Comparison of ENCODE assay signal across 8 cellular contexts in the genomic region with DNA sequence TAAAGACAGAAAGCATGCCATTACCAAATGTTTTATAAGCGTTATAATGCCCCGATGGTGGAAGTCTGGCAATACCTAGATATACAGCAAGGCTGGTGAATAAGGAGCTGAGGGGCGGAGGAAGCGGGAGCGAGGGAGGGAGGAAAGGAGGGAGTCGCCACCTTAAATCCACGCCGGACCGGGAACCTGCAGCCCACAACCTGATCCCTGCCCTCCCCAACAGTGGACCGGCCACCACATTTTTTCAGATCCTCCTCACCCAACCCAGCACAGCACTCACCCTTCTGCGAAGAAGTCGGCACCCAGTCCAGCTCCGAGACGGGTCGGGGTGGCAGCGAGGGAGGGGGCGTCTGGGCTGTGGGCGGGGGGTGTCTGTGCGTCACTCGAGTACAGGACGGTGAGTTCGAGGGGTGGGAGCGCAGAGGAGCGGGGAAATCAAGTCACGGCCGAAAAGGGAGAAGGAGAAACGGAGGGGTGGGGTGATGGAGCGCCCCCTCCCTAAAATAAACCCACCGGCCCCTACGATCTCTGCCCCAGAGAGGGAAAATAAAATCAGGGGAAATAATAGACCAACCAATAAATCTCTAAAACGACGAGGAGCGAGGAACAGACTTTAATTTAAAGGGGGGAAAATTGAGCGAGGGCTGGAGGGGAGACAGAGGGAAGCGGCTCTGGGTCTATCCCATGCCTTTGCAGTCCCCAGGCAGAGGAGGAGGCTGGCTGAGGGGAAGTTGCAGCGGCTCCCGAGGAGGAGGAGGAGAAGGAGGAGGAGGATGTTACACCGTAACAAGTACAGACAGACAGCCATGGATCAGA.
DNase-seq lines count a peak whose midpoint lies in the region; ATAC-seq, FAIRE-seq and TF ChIP-seq lines count a peak whose summit lies in the region.

No MANE protein-coding gene starts in this region.

- no TSS peak for BruUV-seq in HepG2 (replicated peaks; lab: Mats Ljungman, UMichigan)

- in situ Hi-C loops in HepG2 (cut with HindIII; ENCODE audit: extremely low pct_ligation_motif_present, low pct_unique_long_range_greater_than_20kb): loop anchor here (5.0 kb wide), 1 partner anchor 98 kb away; a partner anchor contains a TSS

- H3K9me3 Mint-ChIP-seq in CD4-positive, alpha-beta T cell: no peaks in the 10 kb centered on the region

- no peaks in the 10 kb centered on the region for H3K27me3 ChIP-seq in CD4-positive, alpha-beta T cell (ENCODE audit: control insufficient read depth, insufficient read depth, low read length)
- H3K27me3 ChIP-seq in dorsolateral prefrontal cortex (no peaks in the 10 kb centered on the region), HepG2 (ENCODE audit: control insufficient read depth in 1 of 2, insufficient read depth in 2 of 2, low read length in 2 of 2) (no peaks in the 10 kb centered on the region; a peak in 1 of 5 replicates)

- H3K4me1 Mint-ChIP-seq in CD4-positive, alpha-beta T cell (ENCODE audit: low read depth): peaks cover 37% of the 10 kb centered on the region

- TF ChIP-seq RAD21 in HepG2 (CRISPR knock-in tag; IDR thresholded peaks at IDR 0.05): no peak

- H3K79me2 ChIP-seq in HepG2 (ENCODE audit: insufficient read depth, low read length): peaks cover 9% of the 10 kb centered on the region

- DNase-seq in CD4-positive, alpha-beta T cell: peak in 9 of 10 experiments; percentile 7 to 47 (median 24)
- no peak for DNase-seq in Jurkat, Clone E6-1 (ENCODE audit: low read depth, low spot score)
- DNase-seq in activated CD4-positive, alpha-beta T cell treated with anti-CD3 and anti-CD28 coated beads, Interleukin-2, amount 50 U/mL, for 4 hours: peak; percentile 42 to 51
- DNase-seq in dorsolateral prefrontal cortex (peak in 8 of 10 donors; percentile 25 to 76 (median 52)), HepG2 (ENCODE audit: low spot score) (no peak), inferior parietal cortex (ENCODE audit: extremely low spot score) (no peak), epidermal melanocyte (ENCODE audit: insufficient read length, low spot score) (no peak)
- peak; percentile 36 for DNase-seq in stimulated activated CD4-positive, alpha-beta T cell treated with anti-CD3 and anti-CD28 coated beads, Interleukin-2, amount 100 ng/mL, for 4 hours (ENCODE audit: low read depth)

- H3K4me1 ChIP-seq in HepG2 (ENCODE audit: insufficient read depth, low read length): peaks cover 48% of the 10 kb centered on the region

- TF ChIP-seq EP300 in HepG2 (IDR thresholded peaks at IDR 0.05; ENCODE audit: low read depth in 2 of 2, low read length in 2 of 2) (no peak), HepG2 (CRISPR knock-in tag; IDR thresholded peaks at IDR 0.05; ENCODE audit: borderline replicate concordance) (no peak)

- no peak overlapping the region for H2AFZ ChIP-seq in HepG2 (ENCODE audit: low read length)

- intact Hi-C loops in CD4-positive, alpha-beta T cell (cut with DNase I, micrococcal nuclease): loop anchor here (1.0 to 5.0 kb wide), 5 partner anchors 20 to 227 kb away; no protein-coding TSS in a partner anchor
- intact Hi-C loops in dorsolateral prefrontal cortex (cut with DNase I) (loop anchor here (2.0 to 5.0 kb wide), 6 partner anchors 19 to 228 kb away; a partner anchor contains a TSS), HepG2 (cut with micrococcal nuclease; ENCODE audit: unreplicated experiment) (loop anchor here (1.0 to 5.0 kb wide), 4 partner anchors 95 to 228 kb away; a partner anchor contains a TSS)

- H3K4me3 ChIP-seq in Jurkat, Clone E6-1 (ENCODE audit: low read length): peak overlapping the region; percentile 87
- peak overlapping the region; percentile 59 to 97 (median 86) for H3K4me3 ChIP-seq in dorsolateral prefrontal cortex
- H3K4me3 ChIP-seq in HepG2 (replicated peaks in 1 of 3; ENCODE audit: insufficient read depth in 1 of 3, low read depth in 2 of 3, low read length in 3 of 3): peak overlapping the region; percentile 80 to 93 (median 89)

- POLR2A ChIA-PET in CD4-positive, alpha-beta T cell (lab: Charles Lee): interaction anchor here (0.6 to 6.4 kb wide), 42 partner anchors 8 to 1162 kb away, joined by 3 to 395 read pairs (median 6); a partner anchor contains a TSS
- POLR2A ChIA-PET in HepG2 (lab: Yijun Ruan, JAX): interaction anchor here (0.6 to 5.6 kb wide), 33 partner anchors 8 to 800 kb away, joined by 3 to 282 read pairs (median 4); a partner anchor contains a TSS

- TF ChIP-seq CTCF in CD4-positive, alpha-beta T cell (IDR thresholded peaks at IDR 0.05): peak; percentile 13
- TF ChIP-seq CTCF in dorsolateral prefrontal cortex (IDR thresholded peaks at IDR 0.05 in 54 of 56, conservative IDR thresholded peaks at IDR 0.05 in 2 of 56; ENCODE audit: low read depth in 1 of 56, partially characterized antibody in 56 of 56): peak in 8 of 56 donors; percentile 11 to 53 (median 24)
- TF ChIP-seq CTCF in HepG2 (CRISPR knock-in tag; IDR thresholded peaks at IDR 0.05): peak; percentile 42

- H3K36me3 Mint-ChIP-seq in CD4-positive, alpha-beta T cell (ENCODE audit: low read depth): peaks cover 11% of the 10 kb centered on the region

- no peaks in the 10 kb centered on the region for H3K9me3 ChIP-seq in CD4-positive, alpha-beta T cell (ENCODE audit: control insufficient read depth, low read length)
- no peaks in the 10 kb centered on the region for H3K9me3 ChIP-seq in HepG2 (ENCODE audit: low read length)

- WGBS in HepG2 (ENCODE audit: low lambda C conversion rate): under 1% methylated on average over 38 of the region's 38 CpGs

- no peak for TF ChIP-seq POLR2A in HepG2 (IDR thresholded peaks at IDR 0.05; ENCODE audit: insufficient read depth in 1 of 2, low read depth in 2 of 2, low read length in 2 of 2)

- FAIRE-seq in HepG2 (lab: Jason Lieb, UNC): no peak

- H4K20me1 ChIP-seq in HepG2 (ENCODE audit: insufficient read depth, low read length): no peaks in the 10 kb centered on the region

- CTCF ChIA-PET in CD4-positive, alpha-beta T cell (lab: Charles Lee): interaction anchor here (1.0 to 5.4 kb wide), 10 partner anchors 17 to 1162 kb away, joined by 3 to 35 read pairs (median 10); a partner anchor contains a TSS
- CTCF ChIA-PET in HepG2 (lab: Yijun Ruan, JAX; ENCODE audit: low intra/inter-chr PET ratio, low total read pairs): interaction anchor here (1.0 kb wide), 1 partner anchor 103 kb away, joined by 3 read pairs; no protein-coding TSS in a partner anchor

- H3K27ac Mint-ChIP-seq in CD4-positive, alpha-beta T cell: peak overlapping the region; percentile 92

- H3K4me2 ChIP-seq in HepG2 (ENCODE audit: low read depth, low read length): peak overlapping the region; percentile 79

- ATAC-seq in CD4-positive, alpha-beta T cell (ENCODE audit: poor library complexity): no peak
- no peak for ATAC-seq in HepG2

- H3K9ac ChIP-seq in HepG2 (ENCODE audit: insufficient read depth, low read depth, low read length): peak overlapping the region; percentile 80

- H3K36me3 ChIP-seq in HepG2 (replicated peaks in 1 of 2; ENCODE audit: control insufficient read depth in 1 of 2, insufficient read depth in 2 of 2, low read length in 2 of 2): no peaks in the 10 kb centered on the region

- peak overlapping the region; percentile 75 for H3K27ac ChIP-seq in CD4-positive, alpha-beta T cell (ENCODE audit: low read depth, low read length)
- H3K27ac ChIP-seq in dorsolateral prefrontal cortex (peak overlapping the region; percentile 86 to 100 (median 99)), HepG2 (ENCODE audit: extremely low read length, insufficient read depth, low read length) (peak overlapping the region; percentile 80)

- H3K4me3 Mint-ChIP-seq in CD4-positive, alpha-beta T cell: peak overlapping the region; percentile 95

- no peaks in the 10 kb centered on the region for H3K27me3 Mint-ChIP-seq in CD4-positive, alpha-beta T cell

TF ChIP-seq in HepG2, 621 proteins besides CTCF, POLR2A, EP300 and RAD21 (continues in another document):
- peak; percentile 49; the same call in 1 of the 2 replicates for TF ChIP-seq MEF2D (CRISPR knock-in tag; IDR thresholded peaks at IDR 0.05)
- TF ChIP-seq ZNF775 (CRISPR knock-in tag; IDR thresholded peaks at IDR 0.05; ENCODE audit: borderline replicate concordance): no peak
- peak; percentile 63; the same call in 1 of the 2 replicates for TF ChIP-seq SNAPC2 (CRISPR knock-in tag; IDR thresholded peaks at IDR 0.05)
- TF ChIP-seq, protein P1, sequence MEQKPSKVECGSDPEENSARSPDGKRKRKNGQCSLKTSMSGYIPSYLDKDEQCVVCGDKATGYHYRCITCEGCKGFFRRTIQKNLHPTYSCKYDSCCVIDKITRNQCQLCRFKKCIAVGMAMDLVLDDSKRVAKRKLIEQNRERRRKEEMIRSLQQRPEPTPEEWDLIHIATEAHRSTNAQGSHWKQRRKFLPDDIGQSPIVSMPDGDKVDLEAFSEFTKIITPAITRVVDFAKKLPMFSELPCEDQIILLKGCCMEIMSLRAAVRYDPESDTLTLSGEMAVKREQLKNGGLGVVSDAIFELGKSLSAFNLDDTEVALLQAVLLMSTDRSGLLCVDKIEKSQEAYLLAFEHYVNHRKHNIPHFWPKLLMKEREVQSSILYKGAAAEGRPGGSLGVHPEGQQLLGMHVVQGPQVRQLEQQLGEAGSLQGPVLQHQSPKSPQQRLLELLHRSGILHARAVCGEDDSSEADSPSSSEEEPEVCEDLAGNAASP (CRISPR knock-in tag; IDR thresholded peaks at IDR 0.05; ENCODE audit: borderline replicate concordance): no peak
- peak; percentile 10 for TF ChIP-seq ASH2L (IDR thresholded peaks at IDR 0.05; ENCODE audit: insufficient read length, low read depth, low read length)
- 0 out of 2 replicates have a peak, but pooled peaks have one; percentile 64 for TF ChIP-seq ZNF589 (CRISPR knock-in tag; conservative IDR thresholded peaks at IDR 0.05)
- TF ChIP-seq NR2F6 (IDR thresholded peaks at IDR 0.05): no peak
- TF ChIP-seq NR2F6 (CRISPR knock-in tag; IDR thresholded peaks at IDR 0.05): no peak
- no peak for TF ChIP-seq ZC3H13 (CRISPR knock-in tag; IDR thresholded peaks at IDR 0.05)
- peak; percentile 54; the same call in 1 of the 2 replicates for TF ChIP-seq REL (CRISPR knock-in tag; conservative IDR thresholded peaks at IDR 0.05)
- TF ChIP-seq PCBP2 (optimal IDR thresholded peaks at IDR 0.05; ENCODE audit: low read depth, low read length, poor library complexity, severe bottlenecking): peak; percentile 42
- 0 out of 2 replicates have a peak, but pooled peaks have one; percentile 39 for TF ChIP-seq MYC (CRISPR knock-in tag; IDR thresholded peaks at IDR 0.05; ENCODE audit: borderline replicate concordance)
- TF ChIP-seq ZNF724P (CRISPR knock-in tag; IDR thresholded peaks at IDR 0.05; ENCODE audit: borderline replicate concordance): 0 out of 2 replicates have a peak, but pooled peaks have one; percentile 81
- no peak for TF ChIP-seq ZBTB7A (CRISPR knock-in tag; IDR thresholded peaks at IDR 0.05)

Comparison
In these comparisons a context has a peak if more than half of its experiments do, and no peak if none do; other contexts are left out.
1. DNase-seq: peak in CD4-positive, alpha-beta T cell (9 of 10), activated CD4-positive, alpha-beta T cell treated with anti-CD3 and anti-CD28 coated beads, Interleukin-2, amount 50 U/mL, for 4 hours (2 of 2), dorsolateral prefrontal cortex (8 of 10) and stimulated activated CD4-positive, alpha-beta T cell treated with anti-CD3 and anti-CD28 coated beads, Interleukin-2, amount 100 ng/mL, for 4 hours (single experiment); none in Jurkat, Clone E6-1 (single experiment), HepG2 (single experiment), inferior parietal cortex (single experiment) and epidermal melanocyte (single experiment).
2. Peak in every context shown above with its lines, with median percentiles within 50 percentile points of each other: H3K27ac ChIP-seq and H3K4me3 ChIP-seq.